In the genomic region with DNA sequence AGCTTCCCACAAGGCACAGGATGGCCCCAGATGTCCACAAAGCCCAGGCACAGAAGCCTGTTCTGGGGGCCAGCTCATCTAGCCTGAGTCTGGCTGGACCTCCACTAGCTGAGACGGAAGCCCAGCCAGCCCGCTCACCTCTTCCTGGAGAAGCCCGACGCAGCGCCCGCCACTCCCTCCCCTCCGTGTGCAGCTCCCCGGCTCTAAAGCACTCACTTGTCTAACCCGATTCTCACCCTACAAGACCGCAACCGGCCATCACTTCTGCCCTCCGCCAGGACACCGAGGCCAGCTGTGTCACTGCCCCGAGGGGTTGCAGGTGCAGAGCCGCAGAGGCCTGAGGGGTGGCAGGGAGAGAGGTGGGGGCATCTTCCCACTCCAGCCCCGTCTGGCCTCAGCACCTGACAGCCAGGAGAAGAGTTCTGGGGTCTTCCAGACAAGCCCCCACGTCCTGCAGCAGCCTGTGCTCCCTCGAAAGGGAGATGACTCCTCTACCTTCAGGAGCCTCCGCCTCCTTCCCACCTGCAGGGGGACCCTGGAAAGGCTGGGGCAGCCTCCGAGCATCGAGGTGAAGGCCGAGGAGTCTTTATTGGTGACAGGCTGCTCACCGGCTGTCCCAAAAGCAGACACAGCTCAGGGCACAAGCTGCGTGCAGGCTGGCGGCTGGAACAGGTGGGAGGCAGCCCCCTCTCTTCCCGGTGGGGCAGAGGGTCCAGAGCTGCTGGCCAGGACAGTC, we compare ENCODE assay signal across 16 cellular contexts. TPM values are rescaled to one million over a fixed set of nuclear protein-coding genes. Genes with fewer than 3 reads are reported as not detected.
DNase-seq lines count a peak whose midpoint lies in the region; ATAC-seq and TF ChIP-seq lines count a peak whose summit lies in the region.
"Had no signal": no experiment of that assay in that cellular context is flagged by ENCODE, and none has a peak within 500 bp of the region (broad histone marks: within the 10 kb centered on the region; RNA-seq: fewer than 3 reads in every experiment).

No MANE protein-coding gene starts in this region.

- no peak overlapping the region for H3K4me3 Mint-ChIP-seq in stimulated activated memory B cell treated with anti-CD40 and anti-IgM and Interleukin-4, amounts not matched to agents 10 μg/mL and 1 μg/mL and 100 μg/mL, for 72 hours

- H3K27me3 Mint-ChIP-seq in stimulated activated memory B cell treated with anti-CD40 and anti-IgM and Interleukin-4, amounts not matched to agents 10 μg/mL and 1 μg/mL and 100 μg/mL, for 72 hours = no peaks in the 10 kb centered on the region

- H3K27ac ChIP-seq in heart right ventricle = no peak overlapping the region
- H3K27ac ChIP-seq: breast epithelium, esophagus muscularis mucosa, parathyroid adenoma, SJCRH30 had no signal

- DNase-seq in Right ventricle myocardium superior (peak; percentile 25), heart right ventricle (no peak), NCI-H2227 treated with DMSO at 0.1 percent for 48 hours (lab: John Stamatoyannopoulos, UW) (peak; percentile 20), DMS79 treated with DMSO at 0.1 percent for 48 hours (lab: John Stamatoyannopoulos, UW) (no peak), G401 (ENCODE audit: low spot score) (no peak)
- no peak for DNase-seq in activated effector memory CD4-positive, alpha-beta T cell treated with Interleukin-2 at 50 U/mL for 16 hours
- DNase-seq: activated CD4-positive, alpha-beta T cell treated with anti-CD3 and anti-CD28 coated beads for 48 hours; kidney; NCI-H2171; SJCRH30; spleen had no signal

- ATAC-seq in Right ventricle myocardium superior (ENCODE audit: poor library complexity) (no peak), heart right ventricle (no peak), esophagus mucosa (peak; percentile 52)
- ATAC-seq in stimulated activated memory B cell treated with anti-CD40 and anti-IgM and Interleukin-4, amounts not matched to agents 10 μg/mL and 1 μg/mL and 100 μg/mL, for 72 hours = peak; percentile 32

- no peaks in the 10 kb centered on the region for H3K9me3 Mint-ChIP-seq in stimulated activated memory B cell treated with anti-CD40 and anti-IgM and Interleukin-4, amounts not matched to agents 10 μg/mL and 1 μg/mL and 100 μg/mL, for 72 hours

- TF ChIP-seq CTCF in heart right ventricle (IDR thresholded peaks at IDR 0.05) = no peak

- H3K4me3 ChIP-seq in heart right ventricle = no peak overlapping the region
- H3K4me3 ChIP-seq: breast epithelium, esophagus muscularis mucosa, SJCRH30 had no signal

- peak overlapping the region; percentile 63 for H3K27ac Mint-ChIP-seq in stimulated activated memory B cell treated with anti-CD40 and anti-IgM and Interleukin-4, amounts not matched to agents 10 μg/mL and 1 μg/mL and 100 μg/mL, for 72 hours

- H3K4me1 ChIP-seq in heart right ventricle = peaks cover 8 to 22% (median 14%) of the 10 kb centered on the region in 9 donors
- H3K4me1 ChIP-seq: breast epithelium, SJCRH30 had no signal

- no peaks in the 10 kb centered on the region for H3K9me3 ChIP-seq in heart right ventricle
- H3K9me3 ChIP-seq: breast epithelium, esophagus muscularis mucosa, SJCRH30, spleen had no signal

- WGBS in heart right ventricle, 2 donors = 22 to 23% methylated on average over 26 of the region's 26 CpGs

- H3K27me3 ChIP-seq in heart right ventricle = peaks cover 0 to 46% (median 41%) of the 10 kb centered on the region in 7 donors

- in situ Hi-C loops in G401 (cut with HindIII; ENCODE audit: low sequenced_read_pairs) = no loop called here

- peaks cover 49% of the 10 kb centered on the region for H3K4me1 Mint-ChIP-seq in stimulated activated memory B cell treated with anti-CD40 and anti-IgM and Interleukin-4, amounts not matched to agents 10 μg/mL and 1 μg/mL and 100 μg/mL, for 72 hours

- H3K36me3 ChIP-seq in heart right ventricle = peaks cover 0 to 6% (median 0%) of the 10 kb centered on the region in 9 donors
- H3K36me3 ChIP-seq: breast epithelium, SJCRH30 had no signal

- intact Hi-C loops in Right ventricle myocardium superior (cut with DNase I) = no loop called here
- intact Hi-C loops in heart right ventricle (cut with DNase I) = no loop called here

- peaks cover 6% of the 10 kb centered on the region for H3K36me3 Mint-ChIP-seq in stimulated activated memory B cell treated with anti-CD40 and anti-IgM and Interleukin-4, amounts not matched to agents 10 μg/mL and 1 μg/mL and 100 μg/mL, for 72 hours

RNA-seq across cellular contexts. Expression of a gene that starts 5.9 kb away (rescaled TPM):
- total RNA-seq in Right ventricle myocardium superior (216 TPM), heart right ventricle (100 to 1,000 TPM; 104 to 381 (median 184) TPM), esophagus mucosa (1.00 TPM)
- 100 to 1,000 TPM in 1 of 2 donors, 10 to 100 TPM in 1; 63.7 to 107 TPM for polyA plus RNA-seq in heart right ventricle
- total RNA-seq in G401 (2014; rRNA removed; shearing (Covaris generic)) = 13.5 and 13.7 TPM in 2 replicates
- total RNA-seq: SJCRH30 had no signal

RNA-seq across cellular contexts. Expression of a gene that starts 12.7 kb away (rescaled TPM):
- total RNA-seq in Right ventricle myocardium superior (20.2 TPM), heart right ventricle (10 to 100 TPM; 16.5 to 27.7 (median 21.6) TPM), esophagus mucosa (21.0 TPM)
- polyA plus RNA-seq in heart right ventricle = 10 to 100 TPM; 26.1 to 66.8 TPM
- total RNA-seq in G401 (2014; rRNA removed; shearing (Covaris generic)) = 61.7 and 90.3 TPM in 2 replicates

RNA-seq across cellular contexts. Expression of a gene that starts 24.6 kb away (rescaled TPM):
- total RNA-seq in Right ventricle myocardium superior (35.2 TPM), heart right ventricle (10 to 100 TPM; 27.9 to 56.9 (median 39.7) TPM), esophagus mucosa (0.68 TPM)
- polyA plus RNA-seq in heart right ventricle = 10 to 100 TPM in 1 of 2 donors, 1 to 10 TPM in 1; 8.4 to 14.9 TPM
- total RNA-seq in G401 (2014; rRNA removed; shearing (Covaris generic)) = 7.3 and 9.2 TPM in 2 replicates
- total RNA-seq: SJCRH30 had no signal

RNA-seq across cellular contexts. Expression of a gene that starts 56.0 kb away (rescaled TPM):
- 56.6 TPM for total RNA-seq in Right ventricle myocardium superior
- total RNA-seq in heart right ventricle = 10 to 100 TPM; 52.6 to 84.9 (median 64.6) TPM
- 100 to 1,000 TPM in 1 of 2 donors, 10 to 100 TPM in 1; 90.2 to 102 TPM for polyA plus RNA-seq in heart right ventricle
- total RNA-seq in esophagus mucosa = 32.4 TPM
- total RNA-seq in G401 (2014; rRNA removed; shearing (Covaris generic)) = 133 and 143 TPM in 2 replicates

RNA-seq across cellular contexts. Expression of a gene that starts 58.2 kb away (rescaled TPM):
- total RNA-seq in Right ventricle myocardium superior (52.6 TPM), heart right ventricle (10 to 100 TPM; 37.5 to 72.5 (median 41.2) TPM), esophagus mucosa (50.3 TPM)
- polyA plus RNA-seq in heart right ventricle = 10 to 100 TPM; 84.1 to 85.3 TPM
- total RNA-seq in G401 (2014; rRNA removed; shearing (Covaris generic)) = 278 and 385 TPM in 2 replicates

Comparison
In these comparisons a context has a peak if more than half of its experiments do, and no peak if none do; other contexts are left out.
1. DNase-seq: peak in Right ventricle myocardium superior (single experiment) and NCI-H2227 treated with DMSO at 0.1 percent for 48 hours (single experiment); none in heart right ventricle (0 of 2), DMS79 treated with DMSO at 0.1 percent for 48 hours (single experiment), activated effector memory CD4-positive, alpha-beta T cell treated with Interleukin-2 at 50 U/mL for 16 hours (single experiment) and G401 (single experiment).
2. ATAC-seq: peak in esophagus mucosa (single experiment) and stimulated activated memory B cell treated with anti-CD40 and anti-IgM and Interleukin-4, amounts not matched to agents 10 μg/mL and 1 μg/mL and 100 μg/mL, for 72 hours (single experiment); none in Right ventricle myocardium superior (single experiment) and heart right ventricle (0 of 8).